In genomic region chr6:111823831-111824607, GRCh38 we compare ENCODE assay signal across 8 cellular contexts. TPM values are rescaled to one million over a fixed set of nuclear protein-coding genes. Genes with fewer than 3 reads are reported as not detected.
A peak's percentile ranks its signal among the peaks of the same experiment; 100 is the strongest.
DNase-seq lines count a peak whose midpoint lies in the region; ATAC-seq, FAIRE-seq and TF ChIP-seq lines count a peak whose summit lies in the region.

No MANE protein-coding gene starts in this region.

- CTCF ChIA-PET in activated CD8-positive, alpha-beta T cell treated with anti-CD3 and anti-CD28 coated beads, Interleukin-2, amount 10 ng/mL, durations not matched to agents 7 days and 5 days (lab: Charles Lee) = interaction anchor here (0.7 to 5.4 kb wide), 21 partner anchors 9 to 219 kb away, joined by 3 to 58 read pairs (median 5); partner anchors contain the start of gene FYN

- FAIRE-seq in urothelium cell line (lab: Jason Lieb, UNC) = no peak
- FAIRE-seq in D721Med (lab: Jason Lieb, UNC) = no peak

- POLR2A ChIA-PET in activated CD8-positive, alpha-beta T cell treated with anti-CD3 and anti-CD28 coated beads, Interleukin-2, amount 10 ng/mL, durations not matched to agents 7 days and 5 days (lab: Charles Lee) = interaction anchor here (0.7 to 2.7 kb wide), 7 partner anchors 9 to 60 kb away, joined by 3 to 14 read pairs (median 6); no protein-coding TSS in a partner anchor

- H3K27me3 Mint-ChIP-seq in activated naive CD4-positive, alpha-beta T cell treated with anti-CD3 and anti-CD28 coated beads, Interleukin-2, amount 50 U/mL, for 24 hours = no peaks in the 10 kb centered on the region
- H3K27me3 Mint-ChIP-seq in activated CD8-positive, alpha-beta T cell treated with anti-CD3 and anti-CD28 coated beads, Interleukin-2, amount 10 ng/mL, durations not matched to agents 7 days and 5 days (ENCODE audit: low read depth) = no peaks in the 10 kb centered on the region

- peak overlapping the region; percentile 91 for H3K27ac Mint-ChIP-seq in activated naive CD4-positive, alpha-beta T cell treated with anti-CD3 and anti-CD28 coated beads, Interleukin-2, amount 50 U/mL, for 24 hours
- peak overlapping the region; percentile 73 for H3K27ac Mint-ChIP-seq in activated CD8-positive, alpha-beta T cell treated with anti-CD3 and anti-CD28 coated beads, Interleukin-2, amount 10 ng/mL, durations not matched to agents 7 days and 5 days

- peaks cover 94% of the 10 kb centered on the region for H3K4me1 Mint-ChIP-seq in activated naive CD4-positive, alpha-beta T cell treated with anti-CD3 and anti-CD28 coated beads, Interleukin-2, amount 50 U/mL, for 24 hours
- peaks cover 67% of the 10 kb centered on the region for H3K4me1 Mint-ChIP-seq in activated CD8-positive, alpha-beta T cell treated with anti-CD3 and anti-CD28 coated beads, Interleukin-2, amount 10 ng/mL, durations not matched to agents 7 days and 5 days (ENCODE audit: low read depth)

- H3K36me3 Mint-ChIP-seq in activated naive CD4-positive, alpha-beta T cell treated with anti-CD3 and anti-CD28 coated beads, Interleukin-2, amount 50 U/mL, for 24 hours = peaks cover 27% of the 10 kb centered on the region
- peaks cover 33% of the 10 kb centered on the region for H3K36me3 Mint-ChIP-seq in activated CD8-positive, alpha-beta T cell treated with anti-CD3 and anti-CD28 coated beads, Interleukin-2, amount 10 ng/mL, durations not matched to agents 7 days and 5 days (ENCODE audit: low read depth)

- no peak for DNase-seq in activated naive CD4-positive, alpha-beta T cell (lab: John Stamatoyannopoulos, UW)
- no peak for DNase-seq in activated CD8-positive, alpha-beta T cell treated with anti-CD3 and anti-CD28 coated beads, Interleukin-2, amount 10 ng/mL, durations not matched to agents 7 days and 5 days
- DNase-seq in hepatic stellate cell (ENCODE audit: low spot score) (peak; percentile 43), urothelium cell line (ENCODE audit: low spot score) (no peak), D721Med (ENCODE audit: insufficient read length, low spot score) (no peak)
- DNase-seq in stimulated activated CD4-positive, alpha-beta T cell treated with anti-CD3 and anti-CD28 coated beads, Interleukin-2, amount 100 ng/mL, for 48 hours = no peak

- H3K9me3 Mint-ChIP-seq in activated naive CD4-positive, alpha-beta T cell treated with anti-CD3 and anti-CD28 coated beads, Interleukin-2, amount 50 U/mL, for 24 hours = no peaks in the 10 kb centered on the region
- H3K9me3 Mint-ChIP-seq in activated CD8-positive, alpha-beta T cell treated with anti-CD3 and anti-CD28 coated beads, Interleukin-2, amount 10 ng/mL, durations not matched to agents 7 days and 5 days (ENCODE audit: insufficient read depth) = no peaks in the 10 kb centered on the region

- TF ChIP-seq CTCF in D721Med (IDR thresholded peaks at IDR 0.05; ENCODE audit: insufficient read depth, missing control alignments) = no peak

- peak overlapping the region; percentile 53 for H3K4me3 Mint-ChIP-seq in activated naive CD4-positive, alpha-beta T cell treated with anti-CD3 and anti-CD28 coated beads, Interleukin-2, amount 50 U/mL, for 24 hours
- H3K4me3 Mint-ChIP-seq in activated CD8-positive, alpha-beta T cell treated with anti-CD3 and anti-CD28 coated beads, Interleukin-2, amount 10 ng/mL, durations not matched to agents 7 days and 5 days = peak overlapping the region; percentile 53

- peak; percentile 72 for ATAC-seq in activated CD8-positive, alpha-beta T cell treated with anti-CD3 and anti-CD28 coated beads, Interleukin-2, amount 10 ng/mL, durations not matched to agents 7 days and 5 days
- no peak for ATAC-seq in GM18520 (IDR thresholded peaks at IDR 0.05; ENCODE audit: unreplicated experiment)

RNA-seq across cellular contexts. Expression of gene FYN, which starts 49.2 kb away (rescaled TPM):
- total RNA-seq in activated CD8-positive, alpha-beta T cell treated with anti-CD3 and anti-CD28 coated beads, Interleukin-2, amount 10 ng/mL, durations not matched to agents 7 days and 5 days = 100 to 1,000 TPM; 148 to 154 TPM
